In genomic region chr14:52219488-52220084, GRCh38 we compare ENCODE assay signal across 26 cellular contexts. TPM values are rescaled to one million over a fixed set of nuclear protein-coding genes. Genes with fewer than 3 reads are reported as not detected.
"Had no signal": no experiment of that assay in that cellular context is flagged by ENCODE, and none has a peak within 500 bp of the region (broad histone marks: within the 10 kb centered on the region; RNA-seq: fewer than 3 reads in every experiment).

No MANE protein-coding gene starts in this region.

- H3K36me3 ChIP-seq: left ventricle myocardium inferior, spleen, thyroid gland, upper lobe of right lung had no signal

- H3K27me3 ChIP-seq: spleen, thyroid gland, upper lobe of right lung had no signal

- H3K27ac ChIP-seq: coronary artery, epithelial cell of prostate, left ventricle myocardium inferior, spleen, thyroid gland, upper lobe of right lung had no signal

- H3K9me3 ChIP-seq: left ventricle myocardium inferior, spleen, thyroid gland, upper lobe of right lung had no signal

- H3K4me1 ChIP-seq: left ventricle myocardium inferior, thyroid gland, upper lobe of right lung had no signal

- DNase-seq: activated CD4-positive, alpha-beta T cell treated with anti-CD3 and anti-CD28 coated beads for 4 hours; activated CD4-positive, alpha-beta T cell treated with anti-CD3 and anti-CD28 coated beads, Interleukin-2, amount 50 U/mL, for 48 hours; activated CD4-positive, CD25-positive, alpha-beta regulatory T cell; activated CD8-positive, alpha-beta memory T cell treated with anti-CD3 and anti-CD28 coated beads, Interleukin-2, amount 50 U/mL, for 48 hours; activated naive CD4-positive, alpha-beta T cell; activated naive CD8-positive, alpha-beta T cell treated with anti-CD3 and anti-CD28 coated beads for 36 hours; activated T-cell treated with anti-CD3 and anti-CD28 coated beads, Interleukin-2, amount 50 U/mL, for 4 hours; amygdala; cerebellar nuclear complex; endodermal cell; hippocampal formation; kidney glomerular epithelial cell; left ventricle myocardium inferior; midbrain; natural killer cell; spleen; stimulated activated CD4-positive, alpha-beta T cell treated with anti-CD3 and anti-CD28 coated beads, Interleukin-4, amount 100 ng/mL, for 24 hours; substantia nigra; T-helper 17 cell; thyroid gland; upper lobe of right lung had no signal

- ATAC-seq: activated T-cell treated with anti-CD3 and anti-CD28 coated beads, Interleukin-2, amount 50 U/mL, for 4 hours; natural killer cell; T-helper 17 cell; upper lobe of right lung had no signal

- H3K4me3 ChIP-seq: coronary artery, left ventricle myocardium inferior, spleen, thyroid gland, upper lobe of right lung had no signal

RNA-seq across cellular contexts. Expression of gene PTGDR, which starts 47.9 kb away (rescaled TPM):
- total RNA-seq: activated naive CD8-positive, alpha-beta T cell treated with anti-CD3 and anti-CD28 coated beads for 36 hours; fibroblast of lung; osteocyte; progenitor cell of endocrine pancreas had no signal
